Comparison of ENCODE assay signal across 3 cellular contexts in genomic region chr1:12434686-12435085, GRCh38.
TF ChIP-seq lines count a peak whose summit lies in the region.

No MANE protein-coding gene starts in this region.

TF ChIP-seq in liver, 16 proteins besides CTCF, POLR2A, EP300 and RAD21:
- peak; percentile 16 for TF ChIP-seq NR2F2 (IDR thresholded peaks at IDR 0.05)
- no peak for TF ChIP-seq SP1 (IDR thresholded peaks at IDR 0.05)
- no peak for TF ChIP-seq JUND (IDR thresholded peaks at IDR 0.05)
- TF ChIP-seq RXRA (IDR thresholded peaks at IDR 0.05) = no peak

TF ChIP-seq in HepG2, 621 proteins besides CTCF, POLR2A, EP300 and RAD21:
- TF ChIP-seq PAWR (CRISPR knock-in tag; IDR thresholded peaks at IDR 0.05; ENCODE audit: borderline replicate concordance) = no peak
TF ChIP-seq in HepG2: peak in this region for 0.

TF ChIP-seq in K562, 482 proteins besides CTCF, POLR2A, EP300 and RAD21:
- TF ChIP-seq GTF2E2 (tag; IDR thresholded peaks at IDR 0.05) (peak; percentile 48; the same call in 1 of the 2 replicates), CGGBP1 (CRISPR knock-in tag; IDR thresholded peaks at IDR 0.05) (no peak), ZFX (CRISPR knock-in tag; IDR thresholded peaks at IDR 0.05) (peak; percentile 17; the same call in 1 of the 2 replicates), BCOR (IDR thresholded peaks at IDR 0.05) (no peak), BRD4 (IDR thresholded peaks at IDR 0.05) (0 out of 2 replicates have a peak, but pooled peaks have one; percentile 7), TBL1XR1 (IDR thresholded peaks at IDR 0.05; ENCODE audit: low read length in 2 of 2) (0 out of 4 replicates have a peak, but pooled peaks of 1 of the 2 experiments have one; percentile 11)
TF ChIP-seq in K562: peak in this region for 4.
